In genomic region chr12:118102609-118103008, GRCh38 we compare ENCODE assay signal across 1 cellular context.
TF ChIP-seq lines count a peak whose summit lies in the region.

No MANE protein-coding gene starts in this region.

TF ChIP-seq in IMR-90, 13 proteins besides CTCF, POLR2A, EP300 and RAD21 (continued from another document):
- TF ChIP-seq ELK1 (IDR thresholded peaks at IDR 0.05; ENCODE audit: borderline replicate concordance, low read depth, low read length): no peak
